20 cellular contexts compared by ENCODE assay signal in genomic region chr16:24577167-24577566, GRCh38. TPM values are rescaled to one million over a fixed set of nuclear protein-coding genes. Genes with fewer than 3 reads are reported as not detected.
DNase-seq lines count a peak whose midpoint lies in the region; ATAC-seq, FAIRE-seq and TF ChIP-seq lines count a peak whose summit lies in the region.
"Had no signal": no experiment of that assay in that cellular context is flagged by ENCODE, and none has a peak within 500 bp of the region (broad histone marks: within the 10 kb centered on the region; RNA-seq: fewer than 3 reads in every experiment).

No MANE protein-coding gene starts in this region.

- H3K4me3 ChIP-seq in K562 = no peak overlapping the region
- no peak overlapping the region for H3K4me3 ChIP-seq in SJCRH30
- H3K4me3 ChIP-seq: SJSA1 had no signal

- in situ Hi-C loops in K562 (cut with MboI) = no loop called here

- no peak for ATAC-seq in K562

- POLR2A ChIA-PET in K562 (lab: Yijun Ruan, JAX) = interaction anchor here (0.6 to 1.9 kb wide), 5 partner anchors 9 to 1189 kb away, joined by 3 to 5 read pairs (median 3); no protein-coding TSS in a partner anchor

- CTCF ChIA-PET in K562 (lab: Yijun Ruan, JAX; ENCODE audit: low intra/inter-chr PET ratio) = no interaction called here

- H3K27ac Mint-ChIP-seq in HFFc6 = peak overlapping the region; percentile 35

- WGBS in K562 (ENCODE audit: insufficient coverage, low coverage, missing lambda C conversion rate) = 33% methylated on average over 11 of the region's 11 CpGs

- H3K4me3 Mint-ChIP-seq in HFFc6 = no peak overlapping the region
- H3K4me3 Mint-ChIP-seq: CD14-positive monocyte had no signal

- no peak overlapping the region for H3K9ac ChIP-seq in K562 (ENCODE audit: insufficient read depth in 1 of 2, low read depth in 2 of 2, low read length in 2 of 2)

- H3K9me3 ChIP-seq in K562 (replicated peaks; ENCODE audit: control insufficient read depth, insufficient read depth, low read depth, low read length) (no peaks in the 10 kb centered on the region), SJCRH30 (replicated peaks) (no peaks in the 10 kb centered on the region)
- H3K9me3 ChIP-seq: SJSA1 had no signal

- intact Hi-C loops in K562 (cut with micrococcal nuclease) = no loop called here

- peaks cover 14% of the 10 kb centered on the region; the same call in 1 of the 2 replicates for H3K9me3 Mint-ChIP-seq in HFFc6

- peaks cover 17% of the 10 kb centered on the region for H3K36me3 Mint-ChIP-seq in HFFc6 (ENCODE audit: low read depth)

- TF ChIP-seq CTCF in HFFc6 (IDR thresholded peaks at IDR 0.05) = no peak
- no peak for TF ChIP-seq CTCF in K562 (IDR thresholded peaks at IDR 0.05 in 2 of 3, conservative IDR thresholded peaks at IDR 0.05 in 1 of 3; ENCODE audit: insufficient read depth in 2 of 3, low read depth in 1 of 3, low read length in 3 of 3)

- TF ChIP-seq EP300 in K562 (IDR thresholded peaks at IDR 0.05; ENCODE audit: low read length) = no peak

- no peak for TF ChIP-seq RAD21 in K562 (CRISPR knock-in tag; conservative IDR thresholded peaks at IDR 0.05 in 1 of 2, IDR thresholded peaks at IDR 0.05 in 1 of 2)

- H3K36me3 ChIP-seq in K562 (ENCODE audit: control insufficient read depth, insufficient read depth, low read length) = peaks cover 3% of the 10 kb centered on the region; the same call in 1 of the 3 replicates
- peaks cover 6% of the 10 kb centered on the region for H3K36me3 ChIP-seq in SJCRH30

- FAIRE-seq in K562 (lab: Jason Lieb, UNC) = no peak
- FAIRE-seq: GM19239, HTR-8/SVneo had no signal

- no peaks in the 10 kb centered on the region for H3K9me1 ChIP-seq in K562 (ENCODE audit: control insufficient read depth, insufficient read depth, low read length)

- H4K20me1 ChIP-seq in K562 (replicated peaks; ENCODE audit: control insufficient read depth, insufficient read depth, low read length) = no peaks in the 10 kb centered on the region

- H3K27me3 Mint-ChIP-seq in HFFc6 (ENCODE audit: insufficient read depth) = no peaks in the 10 kb centered on the region

- H3K27ac ChIP-seq in K562 (ENCODE audit: extremely low read depth, low read depth, low read length) (no peak overlapping the region), epithelial cell of prostate (peak overlapping the region; percentile 38), SJCRH30 (no peak overlapping the region)
- H3K27ac ChIP-seq: SJSA1 had no signal

- H3K4me2 ChIP-seq in K562 (ENCODE audit: insufficient read depth, low read length) = no peak overlapping the region

- BruUV-seq in K562 (replicated peaks; lab: Mats Ljungman, UMichigan) = no TSS peak

- H3K4me1 ChIP-seq in K562 (replicated peaks in 1 of 2; ENCODE audit: control insufficient read depth in 2 of 2, insufficient read depth in 2 of 2, low read length in 2 of 2) (no peaks in the 10 kb centered on the region), SJCRH30 (no peaks in the 10 kb centered on the region)
- H3K4me1 ChIP-seq: SJSA1 had no signal

- H3K27me3 ChIP-seq in K562 (ENCODE audit: control insufficient read depth in 2 of 2, insufficient read depth in 2 of 2, low read length in 2 of 2) (peaks cover 3 to 6% of the 10 kb centered on the region in 2 experiments; a peak in 4 of 5 replicates), SJCRH30 (no peaks in the 10 kb centered on the region)
- H3K27me3 ChIP-seq: SJSA1 had no signal

- DNase-seq in HFFc6 = no peak
- no peak for DNase-seq in K562 (ENCODE audit: extremely low read depth in 1 of 4, low spot score in 3 of 4)
- DNase-seq in epithelial cell of prostate (ENCODE audit: low read depth, low spot score) = no peak
- DNase-seq in kidney tubule cell (ENCODE audit: low spot score) = no peak
- no peak for DNase-seq in HuH-7.5 (ENCODE audit: low spot score)
- DNase-seq in DMS53 (lab: John Stamatoyannopoulos, UW) = no peak
- no peak for DNase-seq in SJCRH30
- DNase-seq: AML-193, DMS 273 treated with DMSO at 0.1 percent for 48 hours, H7, KBM-7, NCI-H1436, NCI-H2029 treated with DMSO at 0.1 percent for 48 hours, NCI-H2171 treated with DMSO at 0.1 percent for 48 hours, NCI-H510A, NCI-H774 had no signal

- TF ChIP-seq POLR2A in K562 (conservative IDR thresholded peaks at IDR 0.05) = no peak

- H2AFZ ChIP-seq in K562 (ENCODE audit: low read depth, low read length) = no peak overlapping the region

- no peaks in the 10 kb centered on the region for H3K79me2 ChIP-seq in K562 (ENCODE audit: control insufficient read depth, insufficient read depth, low read length)

- peaks cover 21% of the 10 kb centered on the region for H3K4me1 Mint-ChIP-seq in HFFc6 (ENCODE audit: low read depth)
- H3K4me1 Mint-ChIP-seq: CD14-positive monocyte had no signal

TF ChIP-seq in K562, 482 proteins besides CTCF, POLR2A, EP300 and RAD21:
- no peak for TF ChIP-seq PRPF4 (IDR thresholded peaks at IDR 0.05; ENCODE audit: insufficient read depth, low read depth, low read length, poor library complexity, severe bottlenecking)
- TF ChIP-seq ZFP36 (IDR thresholded peaks at IDR 0.05; ENCODE audit: low read depth, low read length, partially characterized antibody) = no peak
- TF ChIP-seq TFAP4 (CRISPR knock-in tag; IDR thresholded peaks at IDR 0.05; ENCODE audit: borderline replicate concordance) = 0 out of 2 replicates have a peak, but pooled peaks have one; percentile 11
- TF ChIP-seq POLR3G (IDR thresholded peaks at IDR 0.05; ENCODE audit: extremely low read depth, insufficient read length, insufficient replicate concordance) = no peak
- TF ChIP-seq ZNF445 (CRISPR knock-in tag; IDR thresholded peaks at IDR 0.05; ENCODE audit: low read depth) = no peak
- TF ChIP-seq ZBTB1 (CRISPR knock-in tag; IDR thresholded peaks at IDR 0.05; ENCODE audit: borderline replicate concordance, low read depth) = no peak
- TF ChIP-seq ZC3H8 (IDR thresholded peaks at IDR 0.05) = no peak
- TF ChIP-seq MIER1 (IDR thresholded peaks at IDR 0.05; ENCODE audit: low read depth) = no peak
- 0 out of 2 replicates have a peak, but pooled peaks have one; percentile 5 for TF ChIP-seq CBFA2T3 (IDR thresholded peaks at IDR 0.05)

RNA-seq across cellular contexts. Expression of gene RBBP6, which starts 37.8 kb away (rescaled TPM):
- total RNA-seq in HFFc6 (2021; fragmentation: NEBNext Ultra II Directional; extraction: Animal tissue kit (Norgen Biotek cat#: 25700)) = 10 to 100 TPM; 25.5 to 31.1 (median 29.4) TPM
- total RNA-seq in K562 (2011; cell fraction: chromatin; rRNA removed; ENCODE audit: low replicate concordance) = 112 and 269 TPM in 2 replicates
- total RNA-seq in K562 (2011; cell fraction: nucleolus; rRNA removed) = 67.9 and 77.8 TPM in 2 replicates
- 144 and 226 TPM in 2 replicates for total RNA-seq in K562 (2011; cell fraction: nucleoplasm; rRNA removed)
- total RNA-seq in K562 (2014; rRNA removed) (19.2 and 24.5 TPM in 2 replicates), K562 (2014; rRNA removed; fragmentation: Illumina TruSeq; extraction: Trizol) (40.2 and 43.0 TPM in 2 replicates), K562 (2015; rRNA removed; fragmentation: Illumina TruSeq; extraction: Trizol) (42.5 and 42.7 TPM in 2 replicates), K562 (2021) (61.0 and 63.4 TPM in 2 replicates)
- polyA plus RNA-seq in K562 (2011; rRNA removed) (73.5 and 76.6 TPM in 2 replicates), K562 (2014; fragmentation: Illumina TruSeq; extraction: Trizol) (45.4 and 57.2 TPM in 2 replicates), K562 (2014; fragmentation: Nextera tagmentation; extraction: Ambion mirVana) (10 to 100 TPM; 21.9 to 25.6 TPM), K562 (2014; rRNA removed) (53.5 and 58.1 TPM in 2 replicates)
- polyA plus RNA-seq in K562 (2011; cell fraction: cytosol; rRNA removed) = 14.9 and 20.6 TPM in 2 replicates
- 105 and 129 TPM in 2 replicates for polyA plus RNA-seq in K562 (2011; cell fraction: nucleus; rRNA removed)
- 36.1 and 39.9 TPM in 2 replicates for polyA plus RNA-seq in K562 (2012)
- polyA minus RNA-seq in K562 (2011; rRNA and poly(A)+ RNA removed) = 81.8 and 106 TPM in 2 replicates
- polyA minus RNA-seq in K562 (2011; cell fraction: cytosol; rRNA and poly(A)+ RNA removed) = 21.7 and 24.2 TPM in 2 replicates
- 92.5 and 164 TPM in 2 replicates for polyA minus RNA-seq in K562 (2011; cell fraction: nucleus; rRNA and poly(A)+ RNA removed)
- 37.1 and 54.9 TPM in 2 replicates for total RNA-seq in SJCRH30 (2014; rRNA removed; shearing (Covaris generic))
